Comparison of ENCODE assay signal across 22 cellular contexts in the genomic region with DNA sequence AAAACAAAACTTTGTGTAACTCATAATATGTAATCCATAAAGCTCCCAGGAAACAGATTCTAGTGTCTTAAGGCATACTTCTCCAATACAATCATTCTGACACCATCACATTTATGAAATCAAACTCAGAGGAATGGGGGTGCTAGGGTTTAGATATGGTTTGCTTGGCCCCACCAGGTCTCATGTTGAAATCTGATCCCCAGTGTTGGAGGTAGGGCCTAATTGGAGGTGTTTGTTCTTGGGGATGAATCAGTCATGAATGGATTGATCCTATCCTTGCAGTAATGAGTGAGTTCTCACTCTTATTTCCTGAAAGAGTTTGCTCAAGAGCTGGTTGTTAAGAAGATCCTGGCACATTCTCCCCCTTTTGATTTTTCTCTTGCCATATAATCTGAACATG.
"Had no signal": no experiment of that assay in that cellular context is flagged by ENCODE, and none has a peak within 500 bp of the region (broad histone marks: within the 10 kb centered on the region; RNA-seq: fewer than 3 reads in every experiment).

No MANE protein-coding gene starts in this region.

- H3K36me3 ChIP-seq: ascending aorta, left lung, stomach, upper lobe of left lung, WERI-Rb-1 had no signal

- ATAC-seq: left lung, right cardiac atrium had no signal

- H3K27me3 ChIP-seq: ascending aorta, left lung, stomach, upper lobe of left lung had no signal

- DNase-seq: activated CD4-positive, alpha-beta T cell treated with anti-CD3 and anti-CD28 coated beads for 1 hour; activated CD8-positive, alpha-beta memory T cell treated with anti-CD3 and anti-CD28 coated beads for 24 hours; activated CD8-positive, alpha-beta memory T cell treated with anti-CD3 and anti-CD28 coated beads, Interleukin-2, amount 50 U/mL, for 48 hours; activated effector memory CD4-positive, alpha-beta T cell treated with anti-CD3 and anti-CD28 coated beads, Interleukin-2, amount 50 U/mL, for 16 hours; activated naive CD4-positive, alpha-beta T cell treated with anti-CD3 and anti-CD28 coated beads, Interleukin-2, amount 50 U/mL, for 16 hours; activated T-cell treated with anti-CD3 and anti-CD28 coated beads, Interleukin-2, amount 50 U/mL, for 48 hours; dermis blood vessel endothelial cell; effector memory CD4-positive, alpha-beta T cell; glutamatergic neuron; hippocampal formation; islet precursor cell; left lung; right cardiac atrium; stomach; SW 1271; T-helper 2 cell; upper lobe of left lung; WERI-Rb-1 had no signal

- H3K4me1 Mint-ChIP-seq: neural crest cell had no signal

- H3K27ac Mint-ChIP-seq: progenitor cell of endocrine pancreas had no signal

- H3K27me3 Mint-ChIP-seq: progenitor cell of endocrine pancreas had no signal

- H3K27ac ChIP-seq: upper lobe of left lung, WERI-Rb-1 had no signal

- H3K4me3 ChIP-seq: ascending aorta, left lung, skin epidermis, stomach, upper lobe of left lung had no signal

- H3K4me3 Mint-ChIP-seq: neural crest cell had no signal

- H3K9me3 ChIP-seq: ascending aorta, left lung, stomach, upper lobe of left lung had no signal

- H3K9me3 Mint-ChIP-seq: neural crest cell had no signal
